ENCODE assay signal across 8 cellular contexts in genomic region chr16:3152273-3153076, GRCh38. TPM values are rescaled to one million over a fixed set of nuclear protein-coding genes. Genes with fewer than 3 reads are reported as not detected.
DNase-seq lines count a peak whose midpoint lies in the region; TF ChIP-seq lines count a peak whose summit lies in the region.

No MANE protein-coding gene starts in this region.

- no peak; the same call in 1 of the 2 replicates for TF ChIP-seq EP300 in Ishikawa (IDR thresholded peaks at IDR 0.05; ENCODE audit: borderline replicate concordance)

- H3K4me3 ChIP-seq in OCI-LY7 (ENCODE audit: low read depth, low read length, poor library complexity, severe bottlenecking) (peak overlapping the region; percentile 79), esophagus squamous epithelium (peak overlapping the region; percentile 16 to 85 (median 67))

- H3K36me3 ChIP-seq in OCI-LY7 (ENCODE audit: insufficient read depth, low read length), result no peaks in the 10 kb centered on the region
- no peaks in the 10 kb centered on the region for H3K36me3 ChIP-seq in esophagus squamous epithelium

- 0 to 1% methylated on average over 30 to 32 of the region's 46 CpGs for WGBS in esophagus squamous epithelium, 2 donors

- H3K27ac Mint-ChIP-seq in activated T-cell treated with anti-CD3 and anti-CD28 coated beads, Interleukin-2, amount 50 U/mL, for 24 hours, result peak overlapping the region; percentile 91

- TF ChIP-seq RAD21 in Ishikawa (IDR thresholded peaks at IDR 0.05; ENCODE audit: low read depth), result peak; percentile 57

- peaks cover 5% of the 10 kb centered on the region for H3K27me3 Mint-ChIP-seq in activated T-cell treated with anti-CD3 and anti-CD28 coated beads, Interleukin-2, amount 50 U/mL, for 24 hours

- no TSS peak for BruUV-seq in OCI-LY7 (replicated peaks; lab: Mats Ljungman, UMichigan)

- TF ChIP-seq POLR2A in esophagus squamous epithelium (IDR thresholded peaks at IDR 0.05), result no peak

- intact Hi-C loops in OCI-LY7 (cut with micrococcal nuclease; ENCODE audit: unreplicated experiment) (loop anchor here (1.0 to 10.0 kb wide), 4 partner anchors 14 to 472 kb away; partner anchors contain the start of gene CLUAP1), esophagus squamous epithelium (cut with DNase I) (no loop called here)

- POLR2A ChIA-PET in OCI-LY7 (lab: Charles Lee), result no interaction called here

- H3K9me3 ChIP-seq in OCI-LY7 (ENCODE audit: low read length) (no peaks in the 10 kb centered on the region), esophagus squamous epithelium (no peaks in the 10 kb centered on the region)

- peak overlapping the region; percentile 94 for H3K4me2 ChIP-seq in OCI-LY7 (ENCODE audit: low read length)

- no peaks in the 10 kb centered on the region for H3K79me2 ChIP-seq in OCI-LY7 (ENCODE audit: insufficient read depth, low read depth, low read length)

- DNase-seq in DMS 273 (lab: John Stamatoyannopoulos, UW; ENCODE audit: unreplicated experiment) (peak; percentile 98), OCI-LY7 (ENCODE audit: low spot score) (peak; percentile 82), esophagus squamous epithelium (lab: John Stamatoyannopoulos, UW) (no peak), myocyte (ENCODE audit: low read depth) (peak; percentile 90), NK-92 (lab: John Stamatoyannopoulos, UW; ENCODE audit: unreplicated experiment) (no peak)
- peak; percentile 96 for DNase-seq in activated T-cell treated with anti-CD3 and anti-CD28 coated beads, Interleukin-2, amount 50 U/mL, for 24 hours
- DNase-seq in stimulated activated CD8-positive, alpha-beta memory T cell treated with anti-CD3 and anti-CD28 coated beads, Interleukin-7, amount 100 ng/mL, for 4 hours (ENCODE audit: low read depth in 2 of 2), result peak; percentile 69 to 73

- peak overlapping the region; percentile 70 for H3K4me3 Mint-ChIP-seq in activated T-cell treated with anti-CD3 and anti-CD28 coated beads, Interleukin-2, amount 50 U/mL, for 24 hours

- peaks cover 17% of the 10 kb centered on the region for H3K4me1 ChIP-seq in OCI-LY7 (ENCODE audit: insufficient read depth, low read length, poor library complexity, severe bottlenecking)
- H3K4me1 ChIP-seq in esophagus squamous epithelium, result peaks cover 25 to 44% (median 26%) of the 10 kb centered on the region in 3 donors

- no peaks in the 10 kb centered on the region for H3K27me3 ChIP-seq in esophagus squamous epithelium

- CTCF ChIA-PET in OCI-LY7 (lab: Charles Lee; ENCODE audit: unreplicated experiment), result no interaction called here

- H3K4me1 Mint-ChIP-seq in activated T-cell treated with anti-CD3 and anti-CD28 coated beads, Interleukin-2, amount 50 U/mL, for 24 hours (ENCODE audit: low read depth), result peaks cover 30% of the 10 kb centered on the region

- TF ChIP-seq CTCF in OCI-LY7 (conservative IDR thresholded peaks at IDR 0.05; ENCODE audit: low read length) (peak; percentile 80), esophagus squamous epithelium (IDR thresholded peaks at IDR 0.05) (peak in 3 of 6 experiments; percentile 12 to 27 (median 17))

- H2AFZ ChIP-seq in OCI-LY7 (ENCODE audit: low read length), result peak overlapping the region; percentile 48; the same call in 1 of the 2 replicates

- no peaks in the 10 kb centered on the region for H3K9me3 Mint-ChIP-seq in activated T-cell treated with anti-CD3 and anti-CD28 coated beads, Interleukin-2, amount 50 U/mL, for 24 hours

- H3K36me3 Mint-ChIP-seq in activated T-cell treated with anti-CD3 and anti-CD28 coated beads, Interleukin-2, amount 50 U/mL, for 24 hours (ENCODE audit: low read depth), result peaks cover 4% of the 10 kb centered on the region

- H3K27ac ChIP-seq in OCI-LY7 (ENCODE audit: low read depth, low read length, poor library complexity, severe bottlenecking), result no peak overlapping the region
- H3K27ac ChIP-seq in esophagus squamous epithelium, result peak overlapping the region; percentile 31 to 76 (median 66)

- H4K20me1 ChIP-seq in OCI-LY7 (ENCODE audit: insufficient read depth, low read length), result no peaks in the 10 kb centered on the region

- H3K9me2 ChIP-seq in OCI-LY7 (ENCODE audit: insufficient read depth, low read length), result no peaks in the 10 kb centered on the region

TF ChIP-seq in Ishikawa, 13 proteins besides CTCF, POLR2A, EP300 and RAD21:
- TF ChIP-seq TEAD4 (IDR thresholded peaks at IDR 0.05) (peak; percentile 93), MAX (IDR thresholded peaks at IDR 0.05) (peak; percentile 45; the same call in 1 of the 2 replicates), REST (IDR thresholded peaks at IDR 0.05; ENCODE audit: low read depth) (no peak), CEBPB (IDR thresholded peaks at IDR 0.05) (peak; percentile 54; the same call in 1 of the 2 replicates), TCF12 (IDR thresholded peaks at IDR 0.05; ENCODE audit: low read depth) (peak; percentile 46; the same call in 1 of the 2 replicates), FOXM1 (IDR thresholded peaks at IDR 0.05; ENCODE audit: borderline replicate concordance, low read depth) (no peak), EGR1 (IDR thresholded peaks at IDR 0.05) (peak; percentile 68), TAF1 (IDR thresholded peaks at IDR 0.05; ENCODE audit: low read depth) (peak; percentile 39; the same call in 1 of the 2 replicates), USF1 (IDR thresholded peaks at IDR 0.05) (peak; percentile 18; the same call in 1 of the 2 replicates), YY1 (IDR thresholded peaks at IDR 0.05; ENCODE audit: low read depth) (peak; percentile 57; the same call in 1 of the 2 replicates)
TF ChIP-seq in Ishikawa: peak in this region for 8.

RNA-seq across cellular contexts. Expression of gene ZNF213, which starts 17.6 kb away (rescaled TPM):
- 3.4 and 4.8 TPM in 2 replicates for total RNA-seq in OCI-LY7 (2014; rRNA removed; shearing (Covaris generic))
- total RNA-seq in OCI-LY7 (2022) (8.5 and 9.1 TPM in 2 replicates), esophagus squamous epithelium (10 to 100 TPM in 1 of 4 donors, 1 to 10 TPM in 3; 3.9 to 14.3 (median 6.4) TPM), myocyte (4.3 and 5.0 TPM in 2 replicates)
- 12.8 TPM for polyA plus RNA-seq in myocyte (2012)

RNA-seq across cellular contexts. Expression of gene OR1F1, which starts 35.5 kb away (rescaled TPM):
- total RNA-seq in OCI-LY7 (2014; rRNA removed; shearing (Covaris generic)), result not detected in 2 replicates
- total RNA-seq in OCI-LY7 (2022) (not detected in 2 replicates), esophagus squamous epithelium (not detected), myocyte (not detected in 2 replicates)
- polyA plus RNA-seq in myocyte (2012), result 0.08 TPM

RNA-seq across cellular contexts. Expression of gene ZNF205, which starts 40.1 kb away (rescaled TPM):
- 0.67 and 1.2 TPM in 2 replicates for total RNA-seq in OCI-LY7 (2014; rRNA removed; shearing (Covaris generic))
- total RNA-seq in OCI-LY7 (2022), result 0.30 TPM in 1 of 2 replicates, not detected in the other
- 10 to 100 TPM in 3 of 4 donors, 1 to 10 TPM in 1; 9.7 to 13.9 (median 11.9) TPM for total RNA-seq in esophagus squamous epithelium
- total RNA-seq in myocyte, result 29.2 and 33.3 TPM in 2 replicates
- 15.4 TPM for polyA plus RNA-seq in myocyte (2012)

RNA-seq across cellular contexts. Expression of gene ZSCAN10, which starts 53.4 kb away (rescaled TPM):
- 0.09 TPM in 1 of 2 replicates, not detected in the other for total RNA-seq in OCI-LY7 (2014; rRNA removed; shearing (Covaris generic))
- 0.49 and 0.72 TPM in 2 replicates for total RNA-seq in OCI-LY7 (2022)
- not detected for total RNA-seq in esophagus squamous epithelium
- total RNA-seq in myocyte, result not detected in 2 replicates
- not detected for polyA plus RNA-seq in myocyte (2012)

Comparison
In these comparisons a context has a peak if more than half of its experiments do, and no peak if none do; other contexts are left out.
1. DNase-seq: peak in DMS 273 (single experiment), OCI-LY7 (single experiment), activated T-cell treated with anti-CD3 and anti-CD28 coated beads, Interleukin-2, amount 50 U/mL, for 24 hours (single experiment), myocyte (single experiment) and stimulated activated CD8-positive, alpha-beta memory T cell treated with anti-CD3 and anti-CD28 coated beads, Interleukin-7, amount 100 ng/mL, for 4 hours (2 of 2); none in esophagus squamous epithelium (single experiment) and NK-92 (single experiment).
2. RNA of gene ZNF205, which starts 40.1 kb away (total RNA-seq): 29.2 to 33.3 TPM in myocyte and 9.7 to 13.9 TPM in esophagus squamous epithelium; 0.30 to 1.2 TPM in OCI-LY7; every median in the first group is over 4 times any median in the second.